Comparison of ENCODE assay signal across 1 cellular context in the genomic region with DNA sequence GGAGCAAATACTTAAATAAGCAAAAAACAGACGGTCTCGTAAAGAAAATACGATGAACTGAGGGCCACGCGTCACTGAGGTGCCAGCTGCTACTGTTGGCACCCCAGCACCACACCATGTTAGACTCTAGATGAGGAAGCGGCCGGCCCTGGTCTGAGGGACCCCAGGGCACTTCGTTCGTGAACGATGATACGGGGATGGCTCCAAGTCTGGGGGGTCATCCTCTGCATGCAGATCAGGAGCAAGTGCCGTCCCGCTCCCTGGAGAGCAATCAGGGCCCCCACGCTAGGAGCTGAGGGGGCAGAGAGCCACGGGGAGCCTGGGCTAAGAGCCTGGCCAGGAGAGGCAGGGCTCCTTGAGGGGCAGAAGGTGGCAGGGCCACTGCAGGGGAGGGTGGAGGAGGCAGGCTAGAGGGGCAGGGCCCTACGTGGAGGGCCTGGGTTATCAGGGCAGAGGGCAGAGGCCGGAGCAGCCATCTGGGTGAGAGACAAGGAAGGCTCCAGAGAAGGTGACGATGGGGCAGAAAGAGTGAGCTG.
TF ChIP-seq lines count a peak whose summit lies in the region.

No MANE protein-coding gene starts in this region.

TF ChIP-seq in H1, 55 proteins besides CTCF, POLR2A, EP300 and RAD21:
- TF ChIP-seq SRF (IDR thresholded peaks at IDR 0.05; ENCODE audit: low read depth, low read length), result no peak
- TF ChIP-seq RBBP5 (IDR thresholded peaks at IDR 0.05; ENCODE audit: borderline replicate concordance, low read depth, low read length), result no peak
- TF ChIP-seq YY1 (IDR thresholded peaks at IDR 0.05; ENCODE audit: low read depth, low read length), result no peak
- TF ChIP-seq, protein P1, sequence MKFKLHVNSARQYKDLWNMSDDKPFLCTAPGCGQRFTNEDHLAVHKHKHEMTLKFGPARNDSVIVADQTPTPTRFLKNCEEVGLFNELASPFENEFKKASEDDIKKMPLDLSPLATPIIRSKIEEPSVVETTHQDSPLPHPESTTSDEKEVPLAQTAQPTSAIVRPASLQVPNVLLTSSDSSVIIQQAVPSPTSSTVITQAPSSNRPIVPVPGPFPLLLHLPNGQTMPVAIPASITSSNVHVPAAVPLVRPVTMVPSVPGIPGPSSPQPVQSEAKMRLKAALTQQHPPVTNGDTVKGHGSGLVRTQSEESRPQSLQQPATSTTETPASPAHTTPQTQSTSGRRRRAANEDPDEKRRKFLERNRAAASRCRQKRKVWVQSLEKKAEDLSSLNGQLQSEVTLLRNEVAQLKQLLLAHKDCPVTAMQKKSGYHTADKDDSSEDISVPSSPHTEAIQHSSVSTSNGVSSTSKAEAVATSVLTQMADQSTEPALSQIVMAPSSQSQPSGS (IDR thresholded peaks at IDR 0.05; ENCODE audit: low read length), result no peak
- TF ChIP-seq SP1 (IDR thresholded peaks at IDR 0.05; ENCODE audit: low read depth, low read length), result no peak
- no peak for TF ChIP-seq HDAC6 (IDR thresholded peaks at IDR 0.05; ENCODE audit: low read depth, low read length)
- TF ChIP-seq, protein P2, sequence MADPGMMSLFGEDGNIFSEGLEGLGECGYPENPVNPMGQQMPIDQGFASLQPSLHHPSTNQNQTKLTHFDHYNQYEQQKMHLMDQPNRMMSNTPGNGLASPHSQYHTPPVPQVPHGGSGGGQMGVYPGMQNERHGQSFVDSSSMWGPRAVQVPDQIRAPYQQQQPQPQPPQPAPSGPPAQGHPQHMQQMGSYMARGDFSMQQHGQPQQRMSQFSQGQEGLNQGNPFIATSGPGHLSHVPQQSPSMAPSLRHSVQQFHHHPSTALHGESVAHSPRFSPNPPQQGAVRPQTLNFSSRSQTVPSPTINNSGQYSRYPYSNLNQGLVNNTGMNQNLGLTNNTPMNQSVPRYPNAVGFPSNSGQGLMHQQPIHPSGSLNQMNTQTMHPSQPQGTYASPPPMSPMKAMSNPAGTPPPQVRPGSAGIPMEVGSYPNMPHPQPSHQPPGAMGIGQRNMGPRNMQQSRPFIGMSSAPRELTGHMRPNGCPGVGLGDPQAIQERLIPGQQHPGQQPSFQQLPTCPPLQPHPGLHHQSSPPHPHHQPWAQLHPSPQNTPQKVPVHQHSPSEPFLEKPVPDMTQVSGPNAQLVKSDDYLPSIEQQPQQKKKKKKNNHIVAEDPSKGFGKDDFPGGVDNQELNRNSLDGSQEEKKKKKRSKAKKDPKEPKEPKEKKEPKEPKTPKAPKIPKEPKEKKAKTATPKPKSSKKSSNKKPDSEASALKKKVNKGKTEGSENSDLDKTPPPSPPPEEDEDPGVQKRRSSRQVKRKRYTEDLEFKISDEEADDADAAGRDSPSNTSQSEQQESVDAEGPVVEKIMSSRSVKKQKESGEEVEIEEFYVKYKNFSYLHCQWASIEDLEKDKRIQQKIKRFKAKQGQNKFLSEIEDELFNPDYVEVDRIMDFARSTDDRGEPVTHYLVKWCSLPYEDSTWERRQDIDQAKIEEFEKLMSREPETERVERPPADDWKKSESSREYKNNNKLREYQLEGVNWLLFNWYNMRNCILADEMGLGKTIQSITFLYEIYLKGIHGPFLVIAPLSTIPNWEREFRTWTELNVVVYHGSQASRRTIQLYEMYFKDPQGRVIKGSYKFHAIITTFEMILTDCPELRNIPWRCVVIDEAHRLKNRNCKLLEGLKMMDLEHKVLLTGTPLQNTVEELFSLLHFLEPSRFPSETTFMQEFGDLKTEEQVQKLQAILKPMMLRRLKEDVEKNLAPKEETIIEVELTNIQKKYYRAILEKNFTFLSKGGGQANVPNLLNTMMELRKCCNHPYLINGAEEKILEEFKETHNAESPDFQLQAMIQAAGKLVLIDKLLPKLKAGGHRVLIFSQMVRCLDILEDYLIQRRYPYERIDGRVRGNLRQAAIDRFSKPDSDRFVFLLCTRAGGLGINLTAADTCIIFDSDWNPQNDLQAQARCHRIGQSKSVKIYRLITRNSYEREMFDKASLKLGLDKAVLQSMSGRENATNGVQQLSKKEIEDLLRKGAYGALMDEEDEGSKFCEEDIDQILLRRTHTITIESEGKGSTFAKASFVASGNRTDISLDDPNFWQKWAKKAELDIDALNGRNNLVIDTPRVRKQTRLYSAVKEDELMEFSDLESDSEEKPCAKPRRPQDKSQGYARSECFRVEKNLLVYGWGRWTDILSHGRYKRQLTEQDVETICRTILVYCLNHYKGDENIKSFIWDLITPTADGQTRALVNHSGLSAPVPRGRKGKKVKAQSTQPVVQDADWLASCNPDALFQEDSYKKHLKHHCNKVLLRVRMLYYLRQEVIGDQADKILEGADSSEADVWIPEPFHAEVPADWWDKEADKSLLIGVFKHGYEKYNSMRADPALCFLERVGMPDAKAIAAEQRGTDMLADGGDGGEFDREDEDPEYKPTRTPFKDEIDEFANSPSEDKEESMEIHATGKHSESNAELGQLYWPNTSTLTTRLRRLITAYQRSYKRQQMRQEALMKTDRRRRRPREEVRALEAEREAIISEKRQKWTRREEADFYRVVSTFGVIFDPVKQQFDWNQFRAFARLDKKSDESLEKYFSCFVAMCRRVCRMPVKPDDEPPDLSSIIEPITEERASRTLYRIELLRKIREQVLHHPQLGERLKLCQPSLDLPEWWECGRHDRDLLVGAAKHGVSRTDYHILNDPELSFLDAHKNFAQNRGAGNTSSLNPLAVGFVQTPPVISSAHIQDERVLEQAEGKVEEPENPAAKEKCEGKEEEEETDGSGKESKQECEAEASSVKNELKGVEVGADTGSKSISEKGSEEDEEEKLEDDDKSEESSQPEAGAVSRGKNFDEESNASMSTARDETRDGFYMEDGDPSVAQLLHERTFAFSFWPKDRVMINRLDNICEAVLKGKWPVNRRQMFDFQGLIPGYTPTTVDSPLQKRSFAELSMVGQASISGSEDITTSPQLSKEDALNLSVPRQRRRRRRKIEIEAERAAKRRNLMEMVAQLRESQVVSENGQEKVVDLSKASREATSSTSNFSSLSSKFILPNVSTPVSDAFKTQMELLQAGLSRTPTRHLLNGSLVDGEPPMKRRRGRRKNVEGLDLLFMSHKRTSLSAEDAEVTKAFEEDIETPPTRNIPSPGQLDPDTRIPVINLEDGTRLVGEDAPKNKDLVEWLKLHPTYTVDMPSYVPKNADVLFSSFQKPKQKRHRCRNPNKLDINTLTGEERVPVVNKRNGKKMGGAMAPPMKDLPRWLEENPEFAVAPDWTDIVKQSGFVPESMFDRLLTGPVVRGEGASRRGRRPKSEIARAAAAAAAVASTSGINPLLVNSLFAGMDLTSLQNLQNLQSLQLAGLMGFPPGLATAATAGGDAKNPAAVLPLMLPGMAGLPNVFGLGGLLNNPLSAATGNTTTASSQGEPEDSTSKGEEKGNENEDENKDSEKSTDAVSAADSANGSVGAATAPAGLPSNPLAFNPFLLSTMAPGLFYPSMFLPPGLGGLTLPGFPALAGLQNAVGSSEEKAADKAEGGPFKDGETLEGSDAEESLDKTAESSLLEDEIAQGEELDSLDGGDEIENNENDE (IDR thresholded peaks at IDR 0.05; ENCODE audit: insufficient replicate concordance, low read length), result no peak
- TF ChIP-seq SP2 (IDR thresholded peaks at IDR 0.05; ENCODE audit: low read length), result no peak
- TF ChIP-seq PHF8 (conservative IDR thresholded peaks at IDR 0.05; ENCODE audit: low read depth, low read length), result no peak
- no peak for TF ChIP-seq ASH2L (IDR thresholded peaks at IDR 0.05; ENCODE audit: low read length)
- TF ChIP-seq RNF2 (IDR thresholded peaks at IDR 0.05; ENCODE audit: borderline replicate concordance, low read depth, low read length, missing control alignments, poor library complexity, severe bottlenecking), result no peak
- TF ChIP-seq KDM4A (IDR thresholded peaks at IDR 0.05; ENCODE audit: low read depth, low read length, severe bottlenecking), result no peak
- TF ChIP-seq, protein P3, sequence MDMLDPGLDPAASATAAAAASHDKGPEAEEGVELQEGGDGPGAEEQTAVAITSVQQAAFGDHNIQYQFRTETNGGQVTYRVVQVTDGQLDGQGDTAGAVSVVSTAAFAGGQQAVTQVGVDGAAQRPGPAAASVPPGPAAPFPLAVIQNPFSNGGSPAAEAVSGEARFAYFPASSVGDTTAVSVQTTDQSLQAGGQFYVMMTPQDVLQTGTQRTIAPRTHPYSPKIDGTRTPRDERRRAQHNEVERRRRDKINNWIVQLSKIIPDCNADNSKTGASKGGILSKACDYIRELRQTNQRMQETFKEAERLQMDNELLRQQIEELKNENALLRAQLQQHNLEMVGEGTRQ (IDR thresholded peaks at IDR 0.05; ENCODE audit: low read length), result no peak
- no peak for TF ChIP-seq HDAC2 (IDR thresholded peaks at IDR 0.05; ENCODE audit: borderline replicate concordance in 1 of 2, low read depth in 2 of 2, low read length in 2 of 2)
- TF ChIP-seq EZH2 (IDR thresholded peaks at IDR 0.05; ENCODE audit: low read depth, low read length, severe bottlenecking), result no peak
- TF ChIP-seq TBP (IDR thresholded peaks at IDR 0.05; ENCODE audit: low read depth, low read length), result no peak
- no peak for TF ChIP-seq POLR2AphosphoS5 (IDR thresholded peaks at IDR 0.05; ENCODE audit: low read depth, low read length)
